Comparison of ENCODE assay signal across 34 cellular contexts in genomic region chr6:99813565-99813964, GRCh38.
"Had no signal": no experiment of that assay in that cellular context is flagged by ENCODE, and none has a peak within 500 bp of the region (broad histone marks: within the 10 kb centered on the region; RNA-seq: fewer than 3 reads in every experiment).

No MANE protein-coding gene starts in this region.

- H3K9me3 ChIP-seq: MG63 had no signal

- H3K36me3 ChIP-seq: MG63 had no signal

- H3K4me2 ChIP-seq: KMS-11 had no signal

- DNase-seq: Karpas-422, Kasumi-1, MG63, MM.1S, MV-4-11, NCI-H1048, NCI-H1092, NCI-H1092 treated with DMSO at 0.1 percent for 48 hours, NCI-H1105, NCI-H1105 treated with DMSO at 0.1 percent for 48 hours, NCI-H1417, NCI-H1417 treated with DMSO at 0.1 percent for 48 hours, NCI-H1436, NCI-H1436 treated with DMSO at 0.1 percent for 48 hours, NCI-H146, NCI-H1694, NCI-H1694 treated with DMSO at 0.1 percent for 48 hours, NCI-H187, NCI-H187 treated with DMSO at 0.1 percent for 48 hours, NCI-H1930, NCI-H2029, NCI-H2029 treated with DMSO at 0.1 percent for 48 hours, NCI-H2081, NCI-H2081 treated with DMSO at 0.1 percent for 48 hours, NCI-H2107, NCI-H2171, NCI-H2171 treated with DMSO at 0.1 percent for 48 hours, NCI-H2227 treated with DMSO at 0.1 percent for 48 hours, NCI-H226, NCI-H345, NCI-H446, NCI-H446 treated with DMSO at 0.1 percent for 48 hours, NCI-H510A had no signal

- H3K27ac ChIP-seq: KMS-11 had no signal

- H3K9ac ChIP-seq: KMS-11 had no signal

- H3K4me3 ChIP-seq: MG63 had no signal

- H3K27me3 ChIP-seq: MG63 had no signal
